9 cellular contexts compared by ENCODE assay signal in the genomic region with DNA sequence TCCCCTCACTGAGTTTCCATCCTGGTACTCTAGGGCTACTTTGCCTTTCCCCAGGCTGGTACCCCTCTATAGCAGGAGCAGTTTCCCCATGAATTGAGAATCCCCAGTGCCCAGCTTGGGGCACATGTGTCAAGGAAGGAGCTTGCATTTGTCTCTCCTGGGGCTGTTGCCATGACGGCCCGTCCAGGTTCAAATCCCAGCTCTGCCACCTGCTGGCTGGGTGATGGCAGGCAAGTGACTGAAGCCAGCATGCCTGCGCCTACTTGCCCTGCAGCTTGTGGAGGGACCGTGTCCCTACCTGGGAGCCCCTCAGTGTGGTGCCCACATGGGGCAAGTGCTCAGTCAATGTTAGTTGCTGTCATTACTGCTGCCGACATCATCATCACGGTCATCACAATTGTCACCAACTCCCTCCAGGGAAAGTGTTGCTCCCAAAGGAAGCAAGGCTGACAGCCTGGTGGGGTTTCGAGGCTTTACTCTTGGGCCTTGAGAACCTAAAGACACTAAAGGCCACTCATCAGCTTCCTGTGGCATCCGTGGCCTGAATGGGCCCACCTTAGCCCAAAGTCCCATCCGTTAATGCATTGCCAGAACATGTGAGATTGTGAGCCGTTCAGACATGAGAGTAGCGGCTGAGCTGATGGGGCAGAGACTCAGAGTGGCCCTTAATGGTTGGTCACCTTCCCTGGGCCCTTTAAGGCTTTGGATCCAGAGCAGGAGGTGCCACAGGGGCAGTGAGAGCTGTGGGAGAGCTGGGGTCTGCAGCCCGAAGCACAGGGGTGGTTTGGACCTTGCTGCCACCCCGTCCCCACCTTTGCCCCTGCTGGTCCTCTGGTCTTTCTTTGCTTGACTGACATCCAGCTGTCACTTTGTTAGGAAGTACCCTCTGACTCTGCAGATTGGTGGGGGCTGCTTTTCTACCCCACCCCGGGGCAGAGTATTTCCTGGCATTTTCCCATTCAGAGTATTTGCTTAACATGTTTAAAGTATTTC.
DNase-seq lines count a peak whose midpoint lies in the region; ATAC-seq and TF ChIP-seq lines count a peak whose summit lies in the region.
"Had no signal": no experiment of that assay in that cellular context is flagged by ENCODE, and none has a peak within 500 bp of the region (broad histone marks: within the 10 kb centered on the region; RNA-seq: fewer than 3 reads in every experiment).

No MANE protein-coding gene starts in this region.

- H3K27ac Mint-ChIP-seq in stimulated activated effector memory CD8-positive, alpha-beta T cell treated with anti-CD3 and anti-CD28 coated beads, Interleukin-12 subunit alpha, Interleukin-12 subunit beta, amount 100 ng/mL, for 72 hours: no peak overlapping the region
- H3K27ac Mint-ChIP-seq: memory B cell had no signal

- no peaks in the 10 kb centered on the region for H3K36me3 Mint-ChIP-seq in stimulated activated effector memory CD8-positive, alpha-beta T cell treated with anti-CD3 and anti-CD28 coated beads, Interleukin-12 subunit alpha, Interleukin-12 subunit beta, amount 100 ng/mL, for 72 hours

- TF ChIP-seq CTCF in BE2C (IDR thresholded peaks at IDR 0.05; ENCODE audit: low read depth, low read length) (peak; percentile 54), HL-60 (IDR thresholded peaks at IDR 0.05; ENCODE audit: insufficient read depth, low read length) (peak; percentile 48), liver (IDR thresholded peaks at IDR 0.05; ENCODE audit: low read depth, low read length, missing input control) (peak; percentile 43)

- WGBS in liver: 88% methylated on average over 14 of the region's 14 CpGs

- H3K9me3 ChIP-seq in BE2C: no peaks in the 10 kb centered on the region
- H3K9me3 ChIP-seq in liver (ENCODE audit: control insufficient read depth in 4 of 4, low read length in 3 of 4): no peaks in the 10 kb centered on the region

- no peaks in the 10 kb centered on the region for H3K36me3 ChIP-seq in BE2C
- no peaks in the 10 kb centered on the region for H3K36me3 ChIP-seq in liver (ENCODE audit: control insufficient read depth in 4 of 4, insufficient read depth in 3 of 4, low read depth in 1 of 4, low read length in 3 of 4)

- no peaks in the 10 kb centered on the region for H3K9me3 Mint-ChIP-seq in stimulated activated effector memory CD8-positive, alpha-beta T cell treated with anti-CD3 and anti-CD28 coated beads, Interleukin-12 subunit alpha, Interleukin-12 subunit beta, amount 100 ng/mL, for 72 hours
- H3K9me3 Mint-ChIP-seq: memory B cell had no signal

- H3K27me3 ChIP-seq in BE2C (no peaks in the 10 kb centered on the region), HL-60 (ENCODE audit: insufficient read depth, poor library complexity, severe bottlenecking) (no peaks in the 10 kb centered on the region), liver (ENCODE audit: control insufficient read depth in 4 of 4, insufficient read depth in 4 of 4, low read length in 3 of 4) (no peaks in the 10 kb centered on the region)

- H3K4me3 ChIP-seq in BE2C (ENCODE audit: low read depth, low read length) (no peak overlapping the region), HL-60 (replicated peaks; ENCODE audit: insufficient read depth, low read length) (no peak overlapping the region), liver (ENCODE audit: low read depth in 1 of 3, low read length in 3 of 3) (no peak overlapping the region)

- peak; percentile 46 for ATAC-seq in stimulated activated effector memory CD8-positive, alpha-beta T cell treated with anti-CD3 and anti-CD28 coated beads, Interleukin-12 subunit alpha, Interleukin-12 subunit beta, amount 100 ng/mL, for 72 hours
- no peak for ATAC-seq in GM19351 (IDR thresholded peaks at IDR 0.05; ENCODE audit: unreplicated experiment)

- H3K9ac ChIP-seq in liver (ENCODE audit: low read depth in 1 of 2, low read length in 2 of 2): no peak overlapping the region

- H3K27ac ChIP-seq in HL-60 (replicated peaks) (no peak overlapping the region), liver (ENCODE audit: low read depth in 1 of 2, low read length in 2 of 2) (no peak overlapping the region)

- TF ChIP-seq RAD21 in liver (IDR thresholded peaks at IDR 0.05): peak; percentile 57 to 77

- H3K4me1 ChIP-seq in BE2C (peaks cover 43% of the 10 kb centered on the region), liver (ENCODE audit: control insufficient read depth in 4 of 4, insufficient read depth in 4 of 4, low read length in 3 of 4) (peaks cover 10 to 31% (median 16%) of the 10 kb centered on the region in 4 donors)

- DNase-seq in BE2C (peak; percentile 42), HL-60 (ENCODE audit: low read depth in 1 of 2, low spot score in 1 of 2) (peak; percentile 5 to 57), cerebellar cortex (ENCODE audit: low spot score) (peak; percentile 33), T1000 (lab: John Stamatoyannopoulos, UW) (no peak)
- peak in 3 of 4 experiments; percentile 14 to 29 (median 19) for DNase-seq in activated CD4-positive, CD25-positive, alpha-beta regulatory T cell (lab: John Stamatoyannopoulos, UW)
- DNase-seq in stimulated activated effector memory CD8-positive, alpha-beta T cell treated with anti-CD3 and anti-CD28 coated beads, Interleukin-12 subunit alpha, Interleukin-12 subunit beta, amount 100 ng/mL, for 72 hours (ENCODE audit: low spot score in 2 of 2): no peak

- H3K4me1 Mint-ChIP-seq in stimulated activated effector memory CD8-positive, alpha-beta T cell treated with anti-CD3 and anti-CD28 coated beads, Interleukin-12 subunit alpha, Interleukin-12 subunit beta, amount 100 ng/mL, for 72 hours: peaks cover 15% of the 10 kb centered on the region
- H3K4me1 Mint-ChIP-seq: memory B cell had no signal

- H3K4me3 Mint-ChIP-seq in stimulated activated effector memory CD8-positive, alpha-beta T cell treated with anti-CD3 and anti-CD28 coated beads, Interleukin-12 subunit alpha, Interleukin-12 subunit beta, amount 100 ng/mL, for 72 hours: no peak overlapping the region
- H3K4me3 Mint-ChIP-seq: memory B cell had no signal

TF ChIP-seq in liver, 16 proteins besides CTCF, POLR2A, EP300 and RAD21:
- TF ChIP-seq, protein P1, sequence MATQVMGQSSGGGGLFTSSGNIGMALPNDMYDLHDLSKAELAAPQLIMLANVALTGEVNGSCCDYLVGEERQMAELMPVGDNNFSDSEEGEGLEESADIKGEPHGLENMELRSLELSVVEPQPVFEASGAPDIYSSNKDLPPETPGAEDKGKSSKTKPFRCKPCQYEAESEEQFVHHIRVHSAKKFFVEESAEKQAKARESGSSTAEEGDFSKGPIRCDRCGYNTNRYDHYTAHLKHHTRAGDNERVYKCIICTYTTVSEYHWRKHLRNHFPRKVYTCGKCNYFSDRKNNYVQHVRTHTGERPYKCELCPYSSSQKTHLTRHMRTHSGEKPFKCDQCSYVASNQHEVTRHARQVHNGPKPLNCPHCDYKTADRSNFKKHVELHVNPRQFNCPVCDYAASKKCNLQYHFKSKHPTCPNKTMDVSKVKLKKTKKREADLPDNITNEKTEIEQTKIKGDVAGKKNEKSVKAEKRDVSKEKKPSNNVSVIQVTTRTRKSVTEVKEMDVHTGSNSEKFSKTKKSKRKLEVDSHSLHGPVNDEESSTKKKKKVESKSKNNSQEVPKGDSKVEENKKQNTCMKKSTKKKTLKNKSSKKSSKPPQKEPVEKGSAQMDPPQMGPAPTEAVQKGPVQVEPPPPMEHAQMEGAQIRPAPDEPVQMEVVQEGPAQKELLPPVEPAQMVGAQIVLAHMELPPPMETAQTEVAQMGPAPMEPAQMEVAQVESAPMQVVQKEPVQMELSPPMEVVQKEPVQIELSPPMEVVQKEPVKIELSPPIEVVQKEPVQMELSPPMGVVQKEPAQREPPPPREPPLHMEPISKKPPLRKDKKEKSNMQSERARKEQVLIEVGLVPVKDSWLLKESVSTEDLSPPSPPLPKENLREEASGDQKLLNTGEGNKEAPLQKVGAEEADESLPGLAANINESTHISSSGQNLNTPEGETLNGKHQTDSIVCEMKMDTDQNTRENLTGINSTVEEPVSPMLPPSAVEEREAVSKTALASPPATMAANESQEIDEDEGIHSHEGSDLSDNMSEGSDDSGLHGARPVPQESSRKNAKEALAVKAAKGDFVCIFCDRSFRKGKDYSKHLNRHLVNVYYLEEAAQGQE (IDR thresholded peaks at IDR 0.05): no peak
- TF ChIP-seq EGR1 (IDR thresholded peaks at IDR 0.05; ENCODE audit: low read depth in 2 of 2): no peak
- TF ChIP-seq, protein P2, sequence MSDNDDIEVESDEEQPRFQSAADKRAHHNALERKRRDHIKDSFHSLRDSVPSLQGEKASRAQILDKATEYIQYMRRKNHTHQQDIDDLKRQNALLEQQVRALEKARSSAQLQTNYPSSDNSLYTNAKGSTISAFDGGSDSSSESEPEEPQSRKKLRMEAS (IDR thresholded peaks at IDR 0.05): no peak
- TF ChIP-seq FOXA1 (IDR thresholded peaks at IDR 0.05): no peak
- no peak for TF ChIP-seq NR2F2 (IDR thresholded peaks at IDR 0.05)
- no peak for TF ChIP-seq JUND (IDR thresholded peaks at IDR 0.05)
- no peak for TF ChIP-seq RXRA (IDR thresholded peaks at IDR 0.05)
- TF ChIP-seq YY1 (IDR thresholded peaks at IDR 0.05): no peak
- TF ChIP-seq HNF4A (conservative IDR thresholded peaks at IDR 0.05): no peak
- TF ChIP-seq FOXA2 (IDR thresholded peaks at IDR 0.05): no peak
- TF ChIP-seq, protein P3, sequence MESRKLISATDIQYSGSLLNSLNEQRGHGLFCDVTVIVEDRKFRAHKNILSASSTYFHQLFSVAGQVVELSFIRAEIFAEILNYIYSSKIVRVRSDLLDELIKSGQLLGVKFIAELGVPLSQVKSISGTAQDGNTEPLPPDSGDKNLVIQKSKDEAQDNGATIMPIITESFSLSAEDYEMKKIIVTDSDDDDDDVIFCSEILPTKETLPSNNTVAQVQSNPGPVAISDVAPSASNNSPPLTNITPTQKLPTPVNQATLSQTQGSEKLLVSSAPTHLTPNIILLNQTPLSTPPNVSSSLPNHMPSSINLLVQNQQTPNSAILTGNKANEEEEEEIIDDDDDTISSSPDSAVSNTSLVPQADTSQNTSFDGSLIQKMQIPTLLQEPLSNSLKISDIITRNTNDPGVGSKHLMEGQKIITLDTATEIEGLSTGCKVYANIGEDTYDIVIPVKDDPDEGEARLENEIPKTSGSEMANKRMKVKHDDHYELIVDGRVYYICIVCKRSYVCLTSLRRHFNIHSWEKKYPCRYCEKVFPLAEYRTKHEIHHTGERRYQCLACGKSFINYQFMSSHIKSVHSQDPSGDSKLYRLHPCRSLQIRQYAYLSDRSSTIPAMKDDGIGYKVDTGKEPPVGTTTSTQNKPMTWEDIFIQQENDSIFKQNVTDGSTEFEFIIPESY (IDR thresholded peaks at IDR 0.05): no peak
- TF ChIP-seq, protein P4, sequence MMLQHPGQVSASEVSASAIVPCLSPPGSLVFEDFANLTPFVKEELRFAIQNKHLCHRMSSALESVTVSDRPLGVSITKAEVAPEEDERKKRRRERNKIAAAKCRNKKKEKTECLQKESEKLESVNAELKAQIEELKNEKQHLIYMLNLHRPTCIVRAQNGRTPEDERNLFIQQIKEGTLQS (IDR thresholded peaks at IDR 0.05): no peak
- no peak for TF ChIP-seq TAF1 (conservative IDR thresholded peaks at IDR 0.05)
- TF ChIP-seq GABPA (IDR thresholded peaks at IDR 0.05 in 1 of 2, conservative IDR thresholded peaks at IDR 0.05 in 1 of 2): no peak
- no peak for TF ChIP-seq HNF4G (IDR thresholded peaks at IDR 0.05)
- TF ChIP-seq SP1 (IDR thresholded peaks at IDR 0.05): no peak

Comparison
In these comparisons a context has a peak if more than half of its experiments do, and no peak if none do; other contexts are left out.
1. DNase-seq: peak in BE2C (single experiment), HL-60 (2 of 2), activated CD4-positive, CD25-positive, alpha-beta regulatory T cell (3 of 4) and cerebellar cortex (single experiment); none in stimulated activated effector memory CD8-positive, alpha-beta T cell treated with anti-CD3 and anti-CD28 coated beads, Interleukin-12 subunit alpha, Interleukin-12 subunit beta, amount 100 ng/mL, for 72 hours (0 of 2) and T1000 (single experiment).
2. Peak in every context shown above with its lines, with median percentiles within 50 percentile points of each other: CTCF ChIP-seq.